In the genomic region with DNA sequence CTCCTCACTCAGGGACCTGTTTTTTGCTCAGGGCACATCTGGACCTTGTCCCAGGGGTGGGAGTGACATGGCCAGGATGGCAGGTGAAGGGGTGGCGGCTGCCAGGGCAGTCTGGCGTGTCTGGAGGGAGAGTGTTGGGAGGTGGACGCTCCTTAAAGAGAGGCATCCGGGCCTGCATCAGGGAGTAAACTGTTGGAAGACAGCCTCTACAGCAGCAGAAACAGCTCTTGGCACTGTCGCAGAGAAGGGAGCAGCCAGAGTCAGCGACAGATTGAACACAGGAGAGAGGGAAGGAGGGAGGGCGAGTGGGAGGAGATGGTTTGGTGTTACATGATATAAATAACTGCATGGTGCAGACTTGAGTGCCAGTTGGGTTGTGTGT, we compare ENCODE assay signal across 13 cellular contexts. TPM values are rescaled to one million over a fixed set of nuclear protein-coding genes. Genes with fewer than 3 reads are reported as not detected.
DNase-seq lines count a peak whose midpoint lies in the region; ATAC-seq and TF ChIP-seq lines count a peak whose summit lies in the region.
"Had no signal": no experiment of that assay in that cellular context is flagged by ENCODE, and none has a peak within 500 bp of the region (broad histone marks: within the 10 kb centered on the region; RNA-seq: fewer than 3 reads in every experiment).

No MANE protein-coding gene starts in this region.

- DNase-seq in HFFc6: no peak
- DNase-seq in cerebellum (ENCODE audit: low spot score): peak; percentile 77
- no peak for DNase-seq in lower lobe of right lung
- no peak for DNase-seq in H7
- no peak for DNase-seq in tibial nerve (ENCODE audit: low spot score in 2 of 2)
- no peak for DNase-seq in UCSD-AML1 (lab: John Stamatoyannopoulos, UW; ENCODE audit: unreplicated experiment)
- DNase-seq: adrenal gland; NCI-H1436 treated with DMSO at 0.1 percent for 48 hours; NK-92 treated with Interleukin-12 subunit alpha and Interleukin-12 subunit beta, amount 100 ng/mL, for 24 hours; SJCRH30 had no signal

- TF ChIP-seq EP300 in tibial nerve (IDR thresholded peaks at IDR 0.05): no peak

- H3K4me1 ChIP-seq in lower lobe of right lung (peaks cover 5% of the 10 kb centered on the region), subcutaneous abdominal adipose tissue (ENCODE audit: control insufficient read depth in 5 of 5, insufficient read depth in 5 of 5, low read length in 5 of 5) (peaks cover 9 to 74% (median 52%) of the 10 kb centered on the region in 5 donors), tibial nerve (peaks cover 0 to 13% (median 0%) of the 10 kb centered on the region in 4 donors)
- H3K4me1 ChIP-seq: adrenal gland, SJCRH30 had no signal

- H3K4me1 Mint-ChIP-seq in HFFc6 (ENCODE audit: low read depth): peaks cover 39% of the 10 kb centered on the region
- H3K4me1 Mint-ChIP-seq in stimulated activated memory B cell treated with anti-CD40 and anti-IgM and Interleukin-4, amounts not matched to agents 10 μg/mL and 1 μg/mL and 100 μg/mL, for 72 hours: no peaks in the 10 kb centered on the region

- H3K27ac Mint-ChIP-seq in HFFc6: no peak overlapping the region; the same call in 1 of the 2 replicates
- H3K27ac Mint-ChIP-seq in stimulated activated memory B cell treated with anti-CD40 and anti-IgM and Interleukin-4, amounts not matched to agents 10 μg/mL and 1 μg/mL and 100 μg/mL, for 72 hours: no peak overlapping the region

- H3K36me3 Mint-ChIP-seq in HFFc6 (ENCODE audit: low read depth): no peaks in the 10 kb centered on the region
- H3K36me3 Mint-ChIP-seq in stimulated activated memory B cell treated with anti-CD40 and anti-IgM and Interleukin-4, amounts not matched to agents 10 μg/mL and 1 μg/mL and 100 μg/mL, for 72 hours: no peaks in the 10 kb centered on the region

- H3K4me3 ChIP-seq in lower lobe of right lung (no peak overlapping the region), subcutaneous abdominal adipose tissue (ENCODE audit: low read depth in 1 of 5, low read length in 5 of 5) (no peak overlapping the region), H7 (ENCODE audit: insufficient read depth, low read depth, low read length) (no peak overlapping the region), tibial nerve (no peak overlapping the region)
- H3K4me3 ChIP-seq: adrenal gland, SJCRH30 had no signal

- ATAC-seq in lower lobe of right lung: peak; percentile 47 to 53
- ATAC-seq in stimulated activated memory B cell treated with anti-CD40 and anti-IgM and Interleukin-4, amounts not matched to agents 10 μg/mL and 1 μg/mL and 100 μg/mL, for 72 hours: no peak

- H3K27me3 Mint-ChIP-seq in HFFc6 (ENCODE audit: insufficient read depth): no peaks in the 10 kb centered on the region; the same call in 1 of the 2 replicates
- peaks cover 6% of the 10 kb centered on the region for H3K27me3 Mint-ChIP-seq in stimulated activated memory B cell treated with anti-CD40 and anti-IgM and Interleukin-4, amounts not matched to agents 10 μg/mL and 1 μg/mL and 100 μg/mL, for 72 hours

- TF ChIP-seq POLR2A in tibial nerve (IDR thresholded peaks at IDR 0.05): no peak

- no peaks in the 10 kb centered on the region for H3K36me3 ChIP-seq in lower lobe of right lung
- H3K36me3 ChIP-seq in subcutaneous abdominal adipose tissue (ENCODE audit: control insufficient read depth in 5 of 5, insufficient read depth in 5 of 5, low read length in 5 of 5): no peaks in the 10 kb centered on the region
- no peaks in the 10 kb centered on the region for H3K36me3 ChIP-seq in H7 (replicated peaks; ENCODE audit: control insufficient read depth, insufficient read depth, low read length)
- no peaks in the 10 kb centered on the region for H3K36me3 ChIP-seq in tibial nerve
- H3K36me3 ChIP-seq: adrenal gland, SJCRH30 had no signal

- H3K27me3 ChIP-seq in lower lobe of right lung (ENCODE audit: low read depth): no peaks in the 10 kb centered on the region
- H3K27me3 ChIP-seq in subcutaneous abdominal adipose tissue (ENCODE audit: control insufficient read depth in 5 of 5, insufficient read depth in 4 of 5, low read length in 5 of 5): no peaks in the 10 kb centered on the region
- no peaks in the 10 kb centered on the region for H3K27me3 ChIP-seq in H7 (ENCODE audit: control insufficient read depth, insufficient read depth, low read length)
- H3K27me3 ChIP-seq in tibial nerve: no peaks in the 10 kb centered on the region
- H3K27me3 ChIP-seq: adrenal gland, SJCRH30 had no signal

- 76 to 85% methylated on average over 7 of the region's 7 CpGs for WGBS in tibial nerve, 2 donors

- H3K9me3 ChIP-seq in lower lobe of right lung (no peaks in the 10 kb centered on the region), subcutaneous abdominal adipose tissue (ENCODE audit: control insufficient read depth in 5 of 5, low read length in 5 of 5) (no peaks in the 10 kb centered on the region), tibial nerve (no peaks in the 10 kb centered on the region)
- H3K9me3 ChIP-seq: adrenal gland, SJCRH30 had no signal

- no peaks in the 10 kb centered on the region for H3K9me3 Mint-ChIP-seq in HFFc6
- no peaks in the 10 kb centered on the region for H3K9me3 Mint-ChIP-seq in stimulated activated memory B cell treated with anti-CD40 and anti-IgM and Interleukin-4, amounts not matched to agents 10 μg/mL and 1 μg/mL and 100 μg/mL, for 72 hours

- no peak overlapping the region for H3K27ac ChIP-seq in lower lobe of right lung
- H3K27ac ChIP-seq in subcutaneous abdominal adipose tissue (ENCODE audit: low read depth, low read length): peak overlapping the region; percentile 85
- H3K27ac ChIP-seq in tibial nerve: peak overlapping the region in 1 of 4 donors; percentile 24
- H3K27ac ChIP-seq: SJCRH30, VCaP had no signal

- intact Hi-C loops in lower lobe of right lung (cut with DNase I): no loop called here

- peak overlapping the region; percentile 54; the same call in 1 of the 2 replicates for H3K4me3 Mint-ChIP-seq in HFFc6
- H3K4me3 Mint-ChIP-seq in stimulated activated memory B cell treated with anti-CD40 and anti-IgM and Interleukin-4, amounts not matched to agents 10 μg/mL and 1 μg/mL and 100 μg/mL, for 72 hours: no peak overlapping the region

- TF ChIP-seq CTCF in HFFc6 (IDR thresholded peaks at IDR 0.05) (no peak), lower lobe of right lung (IDR thresholded peaks at IDR 0.05) (no peak), tibial nerve (IDR thresholded peaks at IDR 0.05) (no peak)

- peak overlapping the region in 2 of 5 donors; percentile 57 to 58 for H3K9ac ChIP-seq in subcutaneous abdominal adipose tissue (ENCODE audit: low read length in 5 of 5)

RNA-seq across cellular contexts. Expression of a gene that starts 52.8 kb away (rescaled TPM):
- under 1 TPM in 4 of 6 experiments, not detected in 2; 0.34 to 0.81 (median 0.51) TPM for total RNA-seq in HFFc6 (2021; fragmentation: NEBNext Ultra II Directional; extraction: Animal tissue kit (Norgen Biotek cat#: 25700))
- total RNA-seq in cerebellum (7.1 TPM), lower lobe of right lung (16.9 TPM), tibial nerve (100 to 1,000 TPM in 1 of 4 donors, 10 to 100 TPM in 3; 50.0 to 262 (median 78.1) TPM)
- total RNA-seq in H7 (2014; rRNA removed; shearing (Covaris generic)): not detected in 2 replicates
